24 cellular contexts compared by ENCODE assay signal in the genomic region with DNA sequence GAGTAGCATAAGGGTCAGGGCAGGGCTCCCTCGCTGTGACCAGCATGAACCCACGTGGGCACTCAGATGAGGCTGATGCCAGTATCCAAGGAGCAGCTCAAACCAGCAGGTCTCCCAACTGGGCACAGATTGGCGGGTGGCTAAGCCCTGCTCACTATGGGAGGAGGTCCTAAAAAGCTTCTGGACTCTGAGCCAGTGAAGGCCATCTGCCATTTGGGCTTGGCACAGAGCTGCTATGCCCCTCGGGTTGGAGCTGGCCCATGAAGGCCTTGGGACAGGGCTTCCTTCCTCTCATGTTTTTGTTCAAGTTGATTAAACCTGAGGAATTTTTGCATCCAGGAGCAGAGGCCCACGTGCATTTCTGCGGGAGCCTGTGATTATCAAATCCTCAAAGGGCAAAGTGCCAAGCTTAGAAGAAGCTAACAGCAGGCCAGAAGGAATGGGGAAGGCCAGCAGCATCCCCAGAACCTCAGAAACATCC. TPM values are rescaled to one million over a fixed set of nuclear protein-coding genes. Genes with fewer than 3 reads are reported as not detected.
DNase-seq lines count a peak whose midpoint lies in the region; ATAC-seq and TF ChIP-seq lines count a peak whose summit lies in the region.
"Had no signal": no experiment of that assay in that cellular context is flagged by ENCODE, and none has a peak within 500 bp of the region (broad histone marks: within the 10 kb centered on the region; RNA-seq: fewer than 3 reads in every experiment).

No MANE protein-coding gene starts in this region.

- peak overlapping the region; percentile 11 for H4K91ac ChIP-seq in mesenchymal stem cell (ENCODE audit: low read length)

- no peak overlapping the region for H3K4me2 ChIP-seq in mesenchymal stem cell (ENCODE audit: low read length, poor library complexity, severe bottlenecking)

- H2AK5ac ChIP-seq in mesenchymal stem cell (ENCODE audit: low read length, severe bottlenecking) = peak overlapping the region; percentile 66

- no peak overlapping the region for H2AFZ ChIP-seq in mesenchymal stem cell (ENCODE audit: low read depth, low read length)

- H3K4ac ChIP-seq in mesenchymal stem cell (ENCODE audit: low read depth in 1 of 2, low read length in 2 of 2) = no peak overlapping the region

- peak overlapping the region; percentile 11 for H2BK120ac ChIP-seq in mesenchymal stem cell (ENCODE audit: low read depth, low read length)

- intact Hi-C loops in body of pancreas (cut with DNase I) = no loop called here

- H3K4me3 Mint-ChIP-seq in brain = peak overlapping the region in 2 of 5 experiments; percentile 9 to 46
- H3K4me3 Mint-ChIP-seq: CD8-positive, alpha-beta T cell; stimulated activated naive CD8-positive, alpha-beta T cell treated with anti-CD3 and anti-CD28 coated beads, Interleukin-15, amount 100 ng/mL, for 72 hours had no signal

- no peaks in the 10 kb centered on the region for H3K27me3 Mint-ChIP-seq in brain

- peak overlapping the region; percentile 34 to 96 (median 92) for H3K27ac Mint-ChIP-seq in brain
- H3K27ac Mint-ChIP-seq: CD8-positive, alpha-beta T cell; H9 had no signal

- peak overlapping the region; percentile 82 for H3K27ac ChIP-seq in mesenchymal stem cell (ENCODE audit: low read length, poor library complexity, severe bottlenecking)
- H3K27ac ChIP-seq in body of pancreas = no peak overlapping the region
- H3K27ac ChIP-seq: adrenal gland, foreskin keratinocyte, sigmoid colon, SK-N-MC, upper lobe of right lung had no signal

- H3K9me3 Mint-ChIP-seq in brain = peaks cover 0 to 5% (median 0%) of the 10 kb centered on the region in 5 experiments
- H3K9me3 Mint-ChIP-seq: CD8-positive, alpha-beta T cell; H9; stimulated activated naive CD8-positive, alpha-beta T cell treated with anti-CD3 and anti-CD28 coated beads, Interleukin-15, amount 100 ng/mL, for 72 hours had no signal

- H3K14ac ChIP-seq in mesenchymal stem cell (ENCODE audit: low read length in 2 of 2) = no peak overlapping the region

- 79% methylated on average over 6 of the region's 6 CpGs for WGBS in mesenchymal stem cell
- 60 to 64% methylated on average over 4 to 6 of the region's 6 CpGs for WGBS in body of pancreas, 2 donors

- H3K9me3 ChIP-seq in MG63 (no peaks in the 10 kb centered on the region; the same call in 1 of the 2 replicates), mesenchymal stem cell (ENCODE audit: control insufficient read depth, low read length) (no peaks in the 10 kb centered on the region), body of pancreas (no peaks in the 10 kb centered on the region)
- H3K9me3 ChIP-seq: adrenal gland, sigmoid colon, upper lobe of right lung had no signal

- TF ChIP-seq POLR2A in body of pancreas (IDR thresholded peaks at IDR 0.05) = no peak

- peaks cover 2% of the 10 kb centered on the region for H3K79me1 ChIP-seq in mesenchymal stem cell (replicated peaks; ENCODE audit: low read length, poor library complexity, severe bottlenecking)

- peak overlapping the region; percentile 36 for H2BK5ac ChIP-seq in mesenchymal stem cell (ENCODE audit: low read depth, low read length, poor library complexity, severe bottlenecking)

- H2BK12ac ChIP-seq in mesenchymal stem cell (ENCODE audit: low read length in 2 of 2) = no peak overlapping the region

- no peak overlapping the region for H3K18ac ChIP-seq in mesenchymal stem cell (ENCODE audit: low read depth in 1 of 2, low read length in 2 of 2)

- H3K27me3 ChIP-seq in MG63 (no peaks in the 10 kb centered on the region), mesenchymal stem cell (ENCODE audit: control insufficient read depth in 1 of 2, insufficient read depth in 1 of 2, low read length in 2 of 2) (peaks cover 0 to 21% of the 10 kb centered on the region in 2 experiments), body of pancreas (peaks cover 0 to 3% of the 10 kb centered on the region in 2 donors)
- H3K27me3 ChIP-seq: adrenal gland, upper lobe of right lung had no signal

- H3K4me3 ChIP-seq in MG63 = no peak overlapping the region
- no peak overlapping the region for H3K4me3 ChIP-seq in mesenchymal stem cell (ENCODE audit: insufficient read depth in 1 of 2, low read depth in 1 of 2, low read length in 2 of 2)
- no peak overlapping the region for H3K4me3 ChIP-seq in body of pancreas
- H3K4me3 ChIP-seq: adrenal gland, K562, sigmoid colon, SK-N-MC, upper lobe of right lung had no signal

- TF ChIP-seq CTCF in AG09319 (IDR thresholded peaks at IDR 0.05; ENCODE audit: low read depth, low read length) = no peak
- TF ChIP-seq CTCF in brain (conservative IDR thresholded peaks at IDR 0.05) = no peak
- TF ChIP-seq CTCF in body of pancreas (IDR thresholded peaks at IDR 0.05) = no peak

- peaks cover 90% of the 10 kb centered on the region for H3K4me1 Mint-ChIP-seq in brain

- H3K9ac ChIP-seq in mesenchymal stem cell (ENCODE audit: low read length) = no peak overlapping the region

- no peak for ATAC-seq in GM18520 (IDR thresholded peaks at IDR 0.05; ENCODE audit: unreplicated experiment)
- ATAC-seq in body of pancreas = no peak
- ATAC-seq: CD8-positive, alpha-beta T cell; foreskin keratinocyte; K562; left colon; PC-3; stimulated activated naive CD8-positive, alpha-beta T cell treated with anti-CD3 and anti-CD28 coated beads, Interleukin-15, amount 100 ng/mL, for 72 hours; upper lobe of right lung had no signal

- H3K36me3 ChIP-seq in MG63 (no peaks in the 10 kb centered on the region), mesenchymal stem cell (ENCODE audit: control insufficient read depth in 1 of 2, insufficient read depth in 2 of 2, low read depth in 1 of 2, low read length in 2 of 2) (no peaks in the 10 kb centered on the region), body of pancreas (replicated peaks in 1 of 2; ENCODE audit: insufficient read depth in 1 of 2, low read depth in 2 of 2) (no peaks in the 10 kb centered on the region)
- H3K36me3 ChIP-seq: adrenal gland, sigmoid colon, upper lobe of right lung had no signal

- no peak overlapping the region for H4K8ac ChIP-seq in mesenchymal stem cell (ENCODE audit: low read length)

- no peak overlapping the region for H2BK15ac ChIP-seq in mesenchymal stem cell (ENCODE audit: low read depth, poor library complexity, severe bottlenecking)

- H3K36me3 Mint-ChIP-seq in brain = no peaks in the 10 kb centered on the region
- H3K36me3 Mint-ChIP-seq: CD8-positive, alpha-beta T cell had no signal

- peak; percentile 50 for DNase-seq in AG09319 (ENCODE audit: extremely low read depth, low read depth)
- peak; percentile 93 for DNase-seq in MG63
- DNase-seq in mesenchymal stem cell = no peak
- DNase-seq in NCI-H187 treated with DMSO at 0.1 percent for 48 hours (lab: John Stamatoyannopoulos, UW) = no peak
- no peak for DNase-seq in body of pancreas
- DNase-seq in DMS53 (lab: John Stamatoyannopoulos, UW) = no peak
- DNase-seq: activated CD4-positive, alpha-beta T cell treated with anti-CD3 and anti-CD28 coated beads for 1 hour; adrenal gland; CD8-positive, alpha-beta T cell; foreskin keratinocyte; H9; left colon; NCI-H1048; NCI-H2081 treated with DMSO at 0.1 percent for 48 hours; NCI-H526 treated with DMSO at 0.1 percent for 48 hours; PC-3; sigmoid colon; stimulated activated naive CD8-positive, alpha-beta T cell treated with anti-CD3 and anti-CD28 coated beads, Interleukin-15, amount 100 ng/mL, for 72 hours; upper lobe of right lung had no signal

- peaks cover 71% of the 10 kb centered on the region for H3K4me1 ChIP-seq in mesenchymal stem cell (ENCODE audit: control insufficient read depth, insufficient read depth, low read depth, low read length)
- H3K4me1 ChIP-seq in body of pancreas = peaks cover 13% of the 10 kb centered on the region
- H3K4me1 ChIP-seq: adrenal gland, foreskin keratinocyte, upper lobe of right lung had no signal

- H3K23ac ChIP-seq in mesenchymal stem cell (ENCODE audit: low read length in 2 of 2) = no peak overlapping the region

RNA-seq across cellular contexts. Expression of a gene that starts 4.3 kb away (rescaled TPM):
- 1.4 and 1.9 TPM in 2 replicates for total RNA-seq in MG63 (2014; rRNA removed; shearing (Covaris generic); ENCODE audit: low replicate concordance)
- 1.1 TPM for polyA plus RNA-seq in brain (ENCODE audit: insufficient read depth, low read depth, low replicate concordance)
- 13.9 TPM for polyA plus RNA-seq in mesenchymal stem cell (2013, experiment 1 of 2)
- polyA plus RNA-seq in mesenchymal stem cell (2013, experiment 2 of 2) = 12.6 TPM
- not detected for total RNA-seq in body of pancreas
- total RNA-seq: CD8-positive, alpha-beta T cell; foreskin keratinocyte; left colon; mononuclear cell; upper lobe of right lung had no signal
- polyA plus RNA-seq: foreskin keratinocyte had no signal

RNA-seq across cellular contexts. Expression of a gene that starts 29.3 kb away (rescaled TPM):
- total RNA-seq in MG63 (2014; rRNA removed; shearing (Covaris generic); ENCODE audit: low replicate concordance) = not detected in 2 replicates
- polyA plus RNA-seq in brain (ENCODE audit: insufficient read depth, low read depth, low replicate concordance) = 0.46 TPM
- 0.29 TPM for polyA plus RNA-seq in mesenchymal stem cell (2013, experiment 1 of 2)
- polyA plus RNA-seq in mesenchymal stem cell (2013, experiment 2 of 2) = 0.40 TPM
- not detected for total RNA-seq in body of pancreas
- total RNA-seq: CD8-positive, alpha-beta T cell; foreskin keratinocyte; mononuclear cell; sigmoid colon; upper lobe of right lung had no signal
- polyA plus RNA-seq: foreskin keratinocyte had no signal

RNA-seq across cellular contexts. Expression of a gene that starts 33.3 kb away (rescaled TPM):
- total RNA-seq in MG63 (2014; rRNA removed; shearing (Covaris generic); ENCODE audit: low replicate concordance) = not detected in 2 replicates
- 13.7 TPM for polyA plus RNA-seq in brain (ENCODE audit: insufficient read depth, low read depth, low replicate concordance)
- 4.7 TPM for polyA plus RNA-seq in mesenchymal stem cell (2013, experiment 1 of 2)
- polyA plus RNA-seq in mesenchymal stem cell (2013, experiment 2 of 2) = 3.5 TPM
- total RNA-seq in body of pancreas = 10 to 100 TPM; 10.5 to 15.8 TPM
- total RNA-seq: CD8-positive, alpha-beta T cell; foreskin keratinocyte; K562; mononuclear cell; PC-3 had no signal
- polyA plus RNA-seq: foreskin keratinocyte, K562 had no signal

Comparison
In these comparisons a context has a peak if more than half of its experiments do, and no peak if none do; other contexts are left out.
1. DNase-seq: peak in AG09319 (single experiment) and MG63 (single experiment); none in mesenchymal stem cell (single experiment), NCI-H187 treated with DMSO at 0.1 percent for 48 hours (single experiment), body of pancreas (0 of 4) and DMS53 (single experiment).
2. RNA of a gene that starts 33.3 kb away (total RNA-seq): 10.5 to 15.8 TPM in body of pancreas; not detected in MG63; every median in the first group is over 10 times any median in the second.